Comparison of ENCODE assay signal across 24 cellular contexts in genomic region chr11:9455722-9456121, GRCh38.
"Had no signal": no experiment of that assay in that cellular context is flagged by ENCODE, and none has a peak within 500 bp of the region (broad histone marks: within the 10 kb centered on the region; RNA-seq: fewer than 3 reads in every experiment).

No MANE protein-coding gene starts in this region.

- H3K9ac ChIP-seq: neural progenitor cell had no signal

- DNase-seq: dorsolateral prefrontal cortex; effector CD4-positive, alpha-beta T cell; foreskin fibroblast; gastrocnemius medialis; head of caudate nucleus; kidney; natural killer cell; sigmoid colon; stimulated activated CD4-positive, alpha-beta T cell treated with anti-CD3 and anti-CD28 coated beads, Interleukin-2, amount 100 ng/mL, for 24 hours; stimulated activated CD4-positive, alpha-beta T cell treated with anti-CD3 and anti-CD28 coated beads, Interleukin-4, amount 100 ng/mL, for 24 hours; stimulated activated naive CD8-positive, alpha-beta T cell treated with anti-CD3 and anti-CD28 coated beads, Interleukin-15, Interleukin-2, amounts not matched to agents 100 U/mL and 50 U/mL, for 24 hours; substantia nigra; testis; tibial artery had no signal

- H3K27ac ChIP-seq: dorsolateral prefrontal cortex, epithelial cell of prostate, gastrocnemius medialis, neural progenitor cell, prostate gland, right atrium auricular region, sigmoid colon, testis, tibial artery had no signal

- H2AFZ ChIP-seq: neural progenitor cell had no signal

- H3K4me1 ChIP-seq: neural progenitor cell, prostate gland, testis had no signal

- ATAC-seq: esophagus mucosa; gastrocnemius medialis; left lobe of liver; natural killer cell; stimulated activated effector memory CD8-positive, alpha-beta T cell treated with anti-CD3 and anti-CD28 coated beads, Interleukin-12 subunit alpha, Interleukin-12 subunit beta, amount 100 ng/mL, for 72 hours; stimulated activated naive CD8-positive, alpha-beta T cell treated with anti-CD3 and anti-CD28 coated beads, Interleukin-15, Interleukin-2, amounts not matched to agents 100 U/mL and 50 U/mL, for 24 hours had no signal

- H3K4me2 ChIP-seq: neural progenitor cell had no signal

- H3K36me3 ChIP-seq: gastrocnemius medialis, neural progenitor cell, prostate gland, right atrium auricular region, sigmoid colon, tibial artery had no signal

- H3K36me3 Mint-ChIP-seq: memory B cell, natural killer cell had no signal

- H3K27me3 ChIP-seq: dorsolateral prefrontal cortex, gastrocnemius medialis, neural progenitor cell, right atrium auricular region, sigmoid colon, testis, tibial artery had no signal

- H3K4me3 ChIP-seq: dorsolateral prefrontal cortex, gastrocnemius medialis, lung, neural progenitor cell, prostate gland, right atrium auricular region, sigmoid colon, testis, tibial artery had no signal

- H3K27me3 Mint-ChIP-seq: memory B cell, type B pancreatic cell had no signal

- H3K4me3 Mint-ChIP-seq: memory B cell; natural killer cell; neural progenitor cell; stimulated activated effector memory CD8-positive, alpha-beta T cell treated with anti-CD3 and anti-CD28 coated beads, Interleukin-12 subunit alpha, Interleukin-12 subunit beta, amount 100 ng/mL, for 72 hours; type B pancreatic cell had no signal

- H3K27ac Mint-ChIP-seq: memory B cell; natural killer cell; neural progenitor cell; stimulated activated effector memory CD8-positive, alpha-beta T cell treated with anti-CD3 and anti-CD28 coated beads, Interleukin-12 subunit alpha, Interleukin-12 subunit beta, amount 100 ng/mL, for 72 hours; type B pancreatic cell had no signal

- H3K9me3 Mint-ChIP-seq: memory B cell; stimulated activated effector memory CD8-positive, alpha-beta T cell treated with anti-CD3 and anti-CD28 coated beads, Interleukin-12 subunit alpha, Interleukin-12 subunit beta, amount 100 ng/mL, for 72 hours had no signal

- H3K9me3 ChIP-seq: gastrocnemius medialis, prostate gland, sigmoid colon, testis had no signal
